8 cellular contexts compared by ENCODE assay signal in genomic region chr1:44377925-44378784, GRCh38. TPM values are rescaled to one million over a fixed set of nuclear protein-coding genes. Genes with fewer than 3 reads are reported as not detected.
A peak's percentile ranks its signal among the peaks of the same experiment; 100 is the strongest.
DNase-seq lines count a peak whose midpoint lies in the region; ATAC-seq, FAIRE-seq and TF ChIP-seq lines count a peak whose summit lies in the region.

No MANE protein-coding gene starts in this region.

- H3K9me3 ChIP-seq in K562 (replicated peaks; ENCODE audit: control insufficient read depth, insufficient read depth, low read depth, low read length) = no peaks in the 10 kb centered on the region

- TF ChIP-seq CTCF in K562 (IDR thresholded peaks at IDR 0.05 in 2 of 3, conservative IDR thresholded peaks at IDR 0.05 in 1 of 3; ENCODE audit: insufficient read depth in 2 of 3, low read depth in 1 of 3, low read length in 3 of 3) = peak; percentile 87 to 95 (median 87)

- CTCF ChIA-PET in K562 (lab: Yijun Ruan, JAX; ENCODE audit: low intra/inter-chr PET ratio) = interaction anchor here (0.6 to 3.1 kb wide), 7 partner anchors 15 to 274 kb away, joined by 3 to 32 read pairs (median 5); no protein-coding TSS in a partner anchor

- intact Hi-C loops in K562 (cut with micrococcal nuclease) = loop anchor here (1.0 kb wide), 3 partner anchors 122 to 275 kb away; no protein-coding TSS in a partner anchor

- no peaks in the 10 kb centered on the region for H3K4me1 ChIP-seq in K562 (replicated peaks in 1 of 2; ENCODE audit: control insufficient read depth in 2 of 2, insufficient read depth in 2 of 2, low read length in 2 of 2)

- FAIRE-seq in K562 (lab: Jason Lieb, UNC) = peak; percentile 90

- no peak for TF ChIP-seq POLR2A in K562 (conservative IDR thresholded peaks at IDR 0.05)

- no TSS peak for BruUV-seq in K562 (replicated peaks; lab: Mats Ljungman, UMichigan)

- no peak overlapping the region for H3K27ac ChIP-seq in K562 (ENCODE audit: extremely low read depth, low read depth, low read length)

- no peak overlapping the region for H3K4me2 ChIP-seq in K562 (ENCODE audit: insufficient read depth, low read length)

- DNase-seq in Daoy (ENCODE audit: low read depth) (peak; percentile 69), LHCN-M2 (ENCODE audit: low read depth) (peak; percentile 47), SKM-1 treated with dmso at 0.1 percent for 144 hours (lab: John Stamatoyannopoulos, UW; ENCODE audit: unreplicated experiment) (peak; percentile 34), K562 (ENCODE audit: extremely low read depth in 1 of 4, low spot score in 3 of 4) (peak; percentile 60 to 74 (median 68)), inferior parietal cortex (ENCODE audit: extremely low spot score) (peak; percentile 81)
- peak; percentile 51 to 57 for DNase-seq in stimulated activated CD4-positive, alpha-beta T cell treated with anti-CD3 and anti-CD28 coated beads, Interleukin-2, amount 100 ng/mL, for 24 hours

- in situ Hi-C loops in K562 (cut with MboI) = loop anchor here (10.0 kb wide), 1 partner anchor 197 kb away; no protein-coding TSS in a partner anchor

- no peak overlapping the region for H2AFZ ChIP-seq in K562 (ENCODE audit: low read depth, low read length)

- TF ChIP-seq EP300 in K562 (IDR thresholded peaks at IDR 0.05; ENCODE audit: low read length) = no peak

- peaks cover 4% of the 10 kb centered on the region; the same call in 1 of the 2 replicates for H4K20me1 ChIP-seq in K562 (replicated peaks; ENCODE audit: control insufficient read depth, insufficient read depth, low read length)

- H3K27me3 ChIP-seq in K562 (ENCODE audit: control insufficient read depth in 2 of 2, insufficient read depth in 2 of 2, low read length in 2 of 2) = peaks cover 4 to 26% of the 10 kb centered on the region in 2 experiments; a peak in 4 of 5 replicates

- peak; percentile 83 to 95 for TF ChIP-seq RAD21 in K562 (CRISPR knock-in tag; conservative IDR thresholded peaks at IDR 0.05 in 1 of 2, IDR thresholded peaks at IDR 0.05 in 1 of 2)

- no peak overlapping the region for H3K9ac ChIP-seq in K562 (ENCODE audit: insufficient read depth in 1 of 2, low read depth in 2 of 2, low read length in 2 of 2)

- ATAC-seq in K562 = peak; percentile 89
- no peak for ATAC-seq in GM19463 (IDR thresholded peaks at IDR 0.05; ENCODE audit: unreplicated experiment)
- no peak for ATAC-seq in esophagus mucosa

- POLR2A ChIA-PET in K562 (lab: Yijun Ruan, JAX) = interaction anchor here (0.6 to 1.5 kb wide), 8 partner anchors 9 to 1116 kb away, joined by 3 to 7 read pairs (median 3); no protein-coding TSS in a partner anchor

- whole genome bisulfite sequencing in K562 (ENCODE audit: insufficient coverage, low coverage, missing lambda C conversion rate) = 2% methylated on average over 12 of the region's 12 CpGs

- no peak overlapping the region for H3K4me3 ChIP-seq in K562

- no peaks in the 10 kb centered on the region for H3K36me3 ChIP-seq in K562 (ENCODE audit: control insufficient read depth, insufficient read depth, low read length)

- no peaks in the 10 kb centered on the region for H3K79me2 ChIP-seq in K562 (ENCODE audit: control insufficient read depth, insufficient read depth, low read length)

- no peaks in the 10 kb centered on the region for H3K9me1 ChIP-seq in K562 (ENCODE audit: control insufficient read depth, insufficient read depth, low read length)

TF ChIP-seq in K562, 482 proteins besides CTCF, POLR2A, EP300 and RAD21 (continues in another document):
- peak; percentile 11 for TF ChIP-seq ZFP36 (IDR thresholded peaks at IDR 0.05; ENCODE audit: low read depth, low read length, partially characterized antibody)
- TF ChIP-seq BCOR (IDR thresholded peaks at IDR 0.05) = no peak
- no peak for TF ChIP-seq SIX5 (IDR thresholded peaks at IDR 0.05; ENCODE audit: borderline replicate concordance in 1 of 2, insufficient read depth in 1 of 2, low read depth in 1 of 2, low read length in 2 of 2)
- TF ChIP-seq ZKSCAN1 (IDR thresholded peaks at IDR 0.05; ENCODE audit: low read depth, low read length) = no peak
- TF ChIP-seq ZBTB8A (IDR thresholded peaks at IDR 0.05; ENCODE audit: partially characterized antibody) = no peak
- no peak for TF ChIP-seq BRCA1 (IDR thresholded peaks at IDR 0.05)
- TF ChIP-seq BRCA1 (CRISPR knock-in tag; IDR thresholded peaks at IDR 0.05) = no peak
- no peak for TF ChIP-seq CBX8 (IDR thresholded peaks at IDR 0.05; ENCODE audit: borderline replicate concordance, extremely low read depth, low read depth, low read length, poor library complexity, severe bottlenecking)
- TF ChIP-seq SMC3 (conservative IDR thresholded peaks at IDR 0.05; ENCODE audit: insufficient read depth, low read depth, low read length) = peak; percentile 94
- TF ChIP-seq CBX5 (IDR thresholded peaks at IDR 0.05; ENCODE audit: borderline replicate concordance, low read depth) = no peak
- no peak for TF ChIP-seq ATF4 (CRISPR knock-in tag; IDR thresholded peaks at IDR 0.05)
- no peak for TF ChIP-seq E2F4 (CRISPR knock-in tag; IDR thresholded peaks at IDR 0.05; ENCODE audit: low read depth)
- TF ChIP-seq CC2D1A (IDR thresholded peaks at IDR 0.05) = peak; percentile 19; the same call in 1 of the 2 replicates
- no peak for TF ChIP-seq STAT5A (IDR thresholded peaks at IDR 0.05; ENCODE audit: borderline replicate concordance, low read length)
- peak; percentile 46; the same call in 1 of the 2 replicates for TF ChIP-seq SPI1 (IDR thresholded peaks at IDR 0.05; ENCODE audit: borderline replicate concordance, low read depth, low read length)

RNA-seq across cellular contexts. Expression of gene ERI3, which starts 23.1 kb away (rescaled TPM):
- 93.3 and 101 TPM in 2 replicates for total RNA-seq in Daoy (2014; rRNA removed; shearing (Covaris generic))
- 59.7 and 59.8 TPM in 2 replicates for total RNA-seq in LHCN-M2 (2014; rRNA removed)
- polyA plus RNA-seq in LHCN-M2 (2012) = 66.2 TPM
- total RNA-seq in K562 (2011; cell fraction: chromatin; rRNA removed; ENCODE audit: low replicate concordance) = 46.7 and 60.1 TPM in 2 replicates
- 42.9 and 47.8 TPM in 2 replicates for total RNA-seq in K562 (2011; cell fraction: nucleolus; rRNA removed)
- 36.1 and 43.2 TPM in 2 replicates for total RNA-seq in K562 (2011; cell fraction: nucleoplasm; rRNA removed)
- 68.3 and 104 TPM in 2 replicates for total RNA-seq in K562 (2014; rRNA removed)
- total RNA-seq in K562 (2014; rRNA removed; fragmentation: Illumina TruSeq; extraction: Trizol) = 46.0 and 49.4 TPM in 2 replicates
- total RNA-seq in K562 (2015; rRNA removed; fragmentation: Illumina TruSeq; extraction: Trizol) = 56.6 and 60.8 TPM in 2 replicates
- total RNA-seq in K562 (2021) = 93.4 and 95.6 TPM in 2 replicates
- polyA plus RNA-seq in K562 (2011; rRNA removed) = 67.2 and 78.9 TPM in 2 replicates
- 111 and 174 TPM in 2 replicates for polyA plus RNA-seq in K562 (2011; cell fraction: cytosol; rRNA removed)
- 60.6 and 65.5 TPM in 2 replicates for polyA plus RNA-seq in K562 (2011; cell fraction: nucleus; rRNA removed)
- 82.3 and 83.0 TPM in 2 replicates for polyA plus RNA-seq in K562 (2012)
- 72.9 and 87.0 TPM in 2 replicates for polyA plus RNA-seq in K562 (2014; fragmentation: Illumina TruSeq; extraction: Trizol)
- 10 to 100 TPM; 47.8 to 78.4 TPM for polyA plus RNA-seq in K562 (2014; fragmentation: Nextera tagmentation; extraction: Ambion mirVana)
- 56.9 and 67.2 TPM in 2 replicates for polyA plus RNA-seq in K562 (2014; rRNA removed)
- 51.7 and 62.4 TPM in 2 replicates for polyA minus RNA-seq in K562 (2011; rRNA and poly(A)+ RNA removed)
- 60.6 and 72.0 TPM in 2 replicates for polyA minus RNA-seq in K562 (2011; cell fraction: cytosol; rRNA and poly(A)+ RNA removed)
- 21.0 and 34.3 TPM in 2 replicates for polyA minus RNA-seq in K562 (2011; cell fraction: nucleus; rRNA and poly(A)+ RNA removed)
- 26.5 TPM for total RNA-seq in esophagus mucosa

RNA-seq across cellular contexts. Expression of gene RNF220, which starts 26.9 kb away (rescaled TPM):
- total RNA-seq in Daoy (2014; rRNA removed; shearing (Covaris generic)) = 153 and 198 TPM in 2 replicates
- 124 and 143 TPM in 2 replicates for total RNA-seq in LHCN-M2 (2014; rRNA removed)
- polyA plus RNA-seq in LHCN-M2 (2012) = 65.2 TPM
- 57.7 and 78.5 TPM in 2 replicates for total RNA-seq in K562 (2011; cell fraction: chromatin; rRNA removed; ENCODE audit: low replicate concordance)
- 38.5 and 41.8 TPM in 2 replicates for total RNA-seq in K562 (2011; cell fraction: nucleolus; rRNA removed)
- 49.9 and 55.3 TPM in 2 replicates for total RNA-seq in K562 (2011; cell fraction: nucleoplasm; rRNA removed)
- total RNA-seq in K562 (2014; rRNA removed) = 117 and 125 TPM in 2 replicates
- total RNA-seq in K562 (2014; rRNA removed; fragmentation: Illumina TruSeq; extraction: Trizol) = 46.0 and 52.1 TPM in 2 replicates
- 66.6 and 66.9 TPM in 2 replicates for total RNA-seq in K562 (2015; rRNA removed; fragmentation: Illumina TruSeq; extraction: Trizol)
- 87.1 and 93.4 TPM in 2 replicates for total RNA-seq in K562 (2021)
- polyA plus RNA-seq in K562 (2011; rRNA removed) = 54.8 and 64.3 TPM in 2 replicates
- polyA plus RNA-seq in K562 (2011; cell fraction: cytosol; rRNA removed) = 74.9 and 86.7 TPM in 2 replicates
- polyA plus RNA-seq in K562 (2011; cell fraction: nucleus; rRNA removed) = 119 and 135 TPM in 2 replicates
- 99.9 and 118 TPM in 2 replicates for polyA plus RNA-seq in K562 (2012)
- 97.5 and 104 TPM in 2 replicates for polyA plus RNA-seq in K562 (2014; fragmentation: Illumina TruSeq; extraction: Trizol)
- polyA plus RNA-seq in K562 (2014; fragmentation: Nextera tagmentation; extraction: Ambion mirVana) = 1 to 10 TPM; 5.1 to 5.8 TPM
- polyA plus RNA-seq in K562 (2014; rRNA removed) = 102 and 109 TPM in 2 replicates
- polyA minus RNA-seq in K562 (2011; rRNA and poly(A)+ RNA removed) = 42.5 and 43.9 TPM in 2 replicates
- 20.6 and 22.6 TPM in 2 replicates for polyA minus RNA-seq in K562 (2011; cell fraction: cytosol; rRNA and poly(A)+ RNA removed)
- 19.9 and 28.8 TPM in 2 replicates for polyA minus RNA-seq in K562 (2011; cell fraction: nucleus; rRNA and poly(A)+ RNA removed)
- 29.4 TPM for total RNA-seq in esophagus mucosa
